14 cellular contexts compared by ENCODE assay signal in genomic region chr2:7020939-7021470, GRCh38.
DNase-seq lines count a peak whose midpoint lies in the region; ATAC-seq, FAIRE-seq and TF ChIP-seq lines count a peak whose summit lies in the region.
"Had no signal": no experiment of that assay in that cellular context is flagged by ENCODE, and none has a peak within 500 bp of the region (broad histone marks: within the 10 kb centered on the region; RNA-seq: fewer than 3 reads in every experiment).

No MANE protein-coding gene starts in this region.

- H3K4me1 Mint-ChIP-seq in central memory CD8-positive, alpha-beta T cell: peaks cover 5% of the 10 kb centered on the region

- no peak for FAIRE-seq in HepG2 (lab: Jason Lieb, UNC)

- H3K36me3 ChIP-seq in HepG2 (replicated peaks in 1 of 2; ENCODE audit: control insufficient read depth in 1 of 2, insufficient read depth in 2 of 2, low read length in 2 of 2): peaks cover 8 to 55% of the 10 kb centered on the region in 2 experiments
- H3K36me3 ChIP-seq in right lobe of liver: no peaks in the 10 kb centered on the region
- H3K36me3 ChIP-seq in parathyroid adenoma (ENCODE audit: control insufficient read depth, insufficient read depth, low read length): no peaks in the 10 kb centered on the region

- no peaks in the 10 kb centered on the region for H3K27me3 Mint-ChIP-seq in central memory CD8-positive, alpha-beta T cell
- H3K27me3 Mint-ChIP-seq: CD4-positive, CD25-positive, alpha-beta regulatory T cell had no signal

- peak overlapping the region; percentile 46 for H3K27ac Mint-ChIP-seq in central memory CD8-positive, alpha-beta T cell (ENCODE audit: low read depth)

- WGBS in HepG2 (ENCODE audit: low lambda C conversion rate): 85% methylated on average over 11 of the region's 11 CpGs
- 76% methylated on average over 6 of the region's 11 CpGs for WGBS in right lobe of liver (ENCODE audit: insufficient coverage, low coverage, low lambda C conversion rate, missing lambda C conversion rate)

- TF ChIP-seq EP300 in HepG2 (IDR thresholded peaks at IDR 0.05; ENCODE audit: low read depth in 2 of 2, low read length in 2 of 2): no peak
- TF ChIP-seq EP300 in HepG2 (CRISPR knock-in tag; IDR thresholded peaks at IDR 0.05; ENCODE audit: borderline replicate concordance): no peak

- ATAC-seq in HepG2 (no peak), right lobe of liver (no peak), GM18511 (IDR thresholded peaks at IDR 0.05; ENCODE audit: unreplicated experiment) (no peak)
- ATAC-seq in central memory CD8-positive, alpha-beta T cell (replicated peaks; ENCODE audit: extremely low read depth, poor library complexity, severe bottlenecking): no peak

- no peak overlapping the region for H3K9ac ChIP-seq in HepG2 (ENCODE audit: insufficient read depth, low read depth, low read length)
- no peak overlapping the region for H3K9ac ChIP-seq in parathyroid adenoma

- peaks cover 33% of the 10 kb centered on the region for H3K36me3 Mint-ChIP-seq in central memory CD8-positive, alpha-beta T cell (ENCODE audit: insufficient read depth)

- no peak overlapping the region for H3K4me2 ChIP-seq in HepG2 (ENCODE audit: low read depth, low read length)
- H3K4me2 ChIP-seq in parathyroid adenoma (ENCODE audit: low read length): no peak overlapping the region

- no peaks in the 10 kb centered on the region for H3K27me3 ChIP-seq in HepG2 (ENCODE audit: control insufficient read depth in 1 of 2, insufficient read depth in 2 of 2, low read length in 2 of 2)
- H3K27me3 ChIP-seq in right lobe of liver: no peaks in the 10 kb centered on the region
- H3K27me3 ChIP-seq in parathyroid adenoma (ENCODE audit: control insufficient read depth, insufficient read depth, low read length): no peaks in the 10 kb centered on the region

- H2AFZ ChIP-seq in HepG2 (ENCODE audit: low read length) (no peak overlapping the region), parathyroid adenoma (no peak overlapping the region)

- no peaks in the 10 kb centered on the region for H3K9me3 ChIP-seq in HepG2 (ENCODE audit: low read length)
- H3K9me3 ChIP-seq in right lobe of liver: no peaks in the 10 kb centered on the region
- no peaks in the 10 kb centered on the region for H3K9me3 ChIP-seq in parathyroid adenoma (ENCODE audit: control insufficient read depth, low read length)

- DNase-seq in HepG2 (ENCODE audit: low spot score) (no peak), right lobe of liver (no peak), T-helper 9 cell (no peak)
- DNase-seq in central memory CD8-positive, alpha-beta T cell (ENCODE audit: low spot score in 2 of 2): no peak
- no peak for DNase-seq in stimulated activated CD4-positive, alpha-beta T cell treated with anti-CD3 and anti-CD28 coated beads, Interleukin-15, amount 100 ng/mL, for 24 hours
- DNase-seq: AML-193; CD4-positive, CD25-positive, alpha-beta regulatory T cell; GOT3; KBM-7; NCI-H146; NK-92 treated with Interleukin-12 subunit alpha and Interleukin-12 subunit beta, amount 100 ng/mL, for 24 hours; OCI-M1 had no signal

- no peak for TF ChIP-seq POLR2A in HepG2 (IDR thresholded peaks at IDR 0.05; ENCODE audit: insufficient read depth in 1 of 2, low read depth in 2 of 2, low read length in 2 of 2)
- TF ChIP-seq POLR2A in right lobe of liver (IDR thresholded peaks at IDR 0.05): no peak

- H3K9me3 Mint-ChIP-seq in central memory CD8-positive, alpha-beta T cell: no peaks in the 10 kb centered on the region
- H3K9me3 Mint-ChIP-seq: CD4-positive, CD25-positive, alpha-beta regulatory T cell had no signal

- H3K4me3 ChIP-seq in HepG2 (replicated peaks in 1 of 3; ENCODE audit: insufficient read depth in 1 of 3, low read depth in 2 of 3, low read length in 3 of 3): no peak overlapping the region
- no peak overlapping the region for H3K4me3 ChIP-seq in right lobe of liver
- H3K4me3 ChIP-seq in parathyroid adenoma (ENCODE audit: low read depth, low read length): no peak overlapping the region

- H4K20me1 ChIP-seq in HepG2 (ENCODE audit: insufficient read depth, low read length): no peaks in the 10 kb centered on the region

- H3K4me1 ChIP-seq in HepG2 (ENCODE audit: insufficient read depth, low read length) (no peaks in the 10 kb centered on the region), right lobe of liver (no peaks in the 10 kb centered on the region), parathyroid adenoma (peaks cover 70% of the 10 kb centered on the region)

- CTCF ChIA-PET in HepG2 (lab: Yijun Ruan, JAX; ENCODE audit: low intra/inter-chr PET ratio, low total read pairs): no interaction called here

- POLR2A ChIA-PET in HepG2 (lab: Yijun Ruan, JAX): no interaction called here

- intact Hi-C loops in HepG2 (cut with micrococcal nuclease; ENCODE audit: unreplicated experiment): no loop called here
- intact Hi-C loops in right lobe of liver (cut with DNase I): no loop called here

- in situ Hi-C loops in HepG2 (cut with HindIII; ENCODE audit: extremely low pct_ligation_motif_present, low pct_unique_long_range_greater_than_20kb): no loop called here

- H3K4me3 Mint-ChIP-seq in central memory CD8-positive, alpha-beta T cell: no peak overlapping the region
- H3K4me3 Mint-ChIP-seq: CD4-positive, CD25-positive, alpha-beta regulatory T cell had no signal

- TF ChIP-seq CTCF in HepG2 (CRISPR knock-in tag; IDR thresholded peaks at IDR 0.05) (no peak), right lobe of liver (IDR thresholded peaks at IDR 0.05) (no peak), parathyroid adenoma (IDR thresholded peaks at IDR 0.05) (no peak)

- H3K27ac ChIP-seq in HepG2 (ENCODE audit: extremely low read length, insufficient read depth, low read length) (no peak overlapping the region), right lobe of liver (no peak overlapping the region), parathyroid adenoma (peak overlapping the region; percentile 86)

- H3K79me2 ChIP-seq in HepG2 (ENCODE audit: insufficient read depth, low read length): no peaks in the 10 kb centered on the region
- peaks cover 29% of the 10 kb centered on the region for H3K79me2 ChIP-seq in parathyroid adenoma

- no TSS peak for BruUV-seq in HepG2 (replicated peaks; lab: Mats Ljungman, UMichigan)

- no peak for TF ChIP-seq RAD21 in HepG2 (CRISPR knock-in tag; IDR thresholded peaks at IDR 0.05)

TF ChIP-seq in HepG2, 621 proteins besides CTCF, POLR2A, EP300 and RAD21:
- TF ChIP-seq SIX1 (CRISPR knock-in tag; IDR thresholded peaks at IDR 0.05; ENCODE audit: borderline replicate concordance) (no peak), ZBTB33 (CRISPR knock-in tag; IDR thresholded peaks at IDR 0.05) (peak; percentile 52; the same call in 1 of the 2 replicates), CHD4 (IDR thresholded peaks at IDR 0.05; ENCODE audit: borderline replicate concordance, low read length) (no peak), FIP1L1 (IDR thresholded peaks at IDR 0.05; ENCODE audit: borderline replicate concordance, insufficient read depth, low read depth, low read length) (no peak), NCOA1 (CRISPR knock-in tag; IDR thresholded peaks at IDR 0.05) (no peak), ZNF207 (IDR thresholded peaks at IDR 0.05; ENCODE audit: borderline replicate concordance) (no peak), ASH2L (IDR thresholded peaks at IDR 0.05; ENCODE audit: insufficient read length, low read depth, low read length) (no peak)
